Comparison of ENCODE assay signal across 21 cellular contexts in genomic region chr7:118671149-118671548, GRCh38.
DNase-seq lines count a peak whose midpoint lies in the region; ATAC-seq, FAIRE-seq and TF ChIP-seq lines count a peak whose summit lies in the region.
"Had no signal": no experiment of that assay in that cellular context is flagged by ENCODE, and none has a peak within 500 bp of the region (broad histone marks: within the 10 kb centered on the region; RNA-seq: fewer than 3 reads in every experiment).

No MANE protein-coding gene starts in this region.

- H3K4me1 ChIP-seq in A549 (no peaks in the 10 kb centered on the region), IMR-90 (ENCODE audit: control insufficient read depth, insufficient read depth, low read length) (no peaks in the 10 kb centered on the region), K562 (replicated peaks in 1 of 2; ENCODE audit: control insufficient read depth in 2 of 2, insufficient read depth in 2 of 2, low read length in 2 of 2) (no peaks in the 10 kb centered on the region), adrenal gland (replicated peaks in 1 of 2) (no peaks in the 10 kb centered on the region)
- H3K4me1 ChIP-seq: BLaER1 treated with 17β-estradiol and CSF1 and Interleukin-3, amounts not matched to agents 10 nM and 100 nM; Caco-2 had no signal

- H3K36me3 ChIP-seq in IMR-90 (ENCODE audit: control insufficient read depth, insufficient read depth, low read length) (no peaks in the 10 kb centered on the region), K562 (ENCODE audit: control insufficient read depth, insufficient read depth, low read length) (no peaks in the 10 kb centered on the region), adrenal gland (replicated peaks in 1 of 2) (no peaks in the 10 kb centered on the region)
- H3K36me3 ChIP-seq: BLaER1 treated with 17β-estradiol and CSF1 and Interleukin-3, amounts not matched to agents 10 nM and 100 nM had no signal

- intact Hi-C loops in IMR-90 (cut with micrococcal nuclease) (no loop called here), K562 (cut with micrococcal nuclease) (no loop called here), adrenal gland (cut with DNase I) (no loop called here)

- H3K4me1 Mint-ChIP-seq in stimulated activated naive B cell treated with anti-CD40 and anti-IgM and Interleukin-4, amounts not matched to agents 10 μg/mL and 1 μg/mL and 100 μg/mL, for 72 hours, result no peaks in the 10 kb centered on the region
- H3K4me1 Mint-ChIP-seq: B cell had no signal

- H3K18ac ChIP-seq in IMR-90 (ENCODE audit: low read depth, low read length), result no peak overlapping the region

- H3K9me1 ChIP-seq in IMR-90 (ENCODE audit: insufficient read depth, low read length) (no peaks in the 10 kb centered on the region), K562 (ENCODE audit: control insufficient read depth, insufficient read depth, low read length) (no peaks in the 10 kb centered on the region)

- H3K4me3 ChIP-seq in A549, result no peak overlapping the region
- H3K4me3 ChIP-seq in IMR-90 (ENCODE audit: insufficient read depth, low read depth, low read length), result no peak overlapping the region
- no peak overlapping the region for H3K4me3 ChIP-seq in K562
- H3K4me3 ChIP-seq in adrenal gland, result no peak overlapping the region
- H3K4me3 ChIP-seq: BLaER1 treated with 17β-estradiol and CSF1 and Interleukin-3, amounts not matched to agents 10 nM and 100 nM had no signal

- no peaks in the 10 kb centered on the region for H3K79me1 ChIP-seq in IMR-90 (ENCODE audit: low read depth in 1 of 2, low read length in 2 of 2)

- no peak overlapping the region for H3K14ac ChIP-seq in IMR-90 (replicated peaks; ENCODE audit: low read depth, low read length)

- H3K4me2 ChIP-seq in A549 (no peak overlapping the region), IMR-90 (ENCODE audit: low read depth, low read length) (no peak overlapping the region), K562 (ENCODE audit: insufficient read depth, low read length) (no peak overlapping the region)
- H3K4me2 ChIP-seq: BLaER1 treated with 17β-estradiol and CSF1 and Interleukin-3, amounts not matched to agents 10 nM and 100 nM had no signal

- ATAC-seq in A549, result no peak
- ATAC-seq in IMR-90 (ENCODE audit: low read depth), result no peak
- ATAC-seq in K562, result no peak
- ATAC-seq in stimulated activated naive B cell treated with anti-CD40 and anti-IgM and Interleukin-4, amounts not matched to agents 10 μg/mL and 1 μg/mL and 100 μg/mL, for 72 hours (replicated peaks), result no peak
- ATAC-seq: CD8-positive, alpha-beta T cell had no signal

- H3K9ac ChIP-seq in IMR-90 (ENCODE audit: low read depth, low read length) (no peak overlapping the region), K562 (ENCODE audit: insufficient read depth in 1 of 2, low read depth in 2 of 2, low read length in 2 of 2) (no peak overlapping the region)
- H3K9ac ChIP-seq: BLaER1 treated with 17β-estradiol and CSF1 and Interleukin-3, amounts not matched to agents 10 nM and 100 nM had no signal

- H4K5ac ChIP-seq in IMR-90 (ENCODE audit: low read depth, low read length), result no peak overlapping the region

- no peaks in the 10 kb centered on the region for H3K79me2 ChIP-seq in K562 (ENCODE audit: control insufficient read depth, insufficient read depth, low read length)

- in situ Hi-C loops in IMR-90 (cut with MboI; ENCODE audit: low sequenced_read_pairs) (no loop called here), K562 (cut with MboI) (no loop called here)

- no peak for TF ChIP-seq RAD21 in A549 (conservative IDR thresholded peaks at IDR 0.05 in 1 of 2, IDR thresholded peaks at IDR 0.05 in 1 of 2)
- no peak for TF ChIP-seq RAD21 in IMR-90 (IDR thresholded peaks at IDR 0.05; ENCODE audit: low read length)
- TF ChIP-seq RAD21 in K562 (CRISPR knock-in tag; conservative IDR thresholded peaks at IDR 0.05 in 1 of 2, IDR thresholded peaks at IDR 0.05 in 1 of 2), result no peak

- TF ChIP-seq CTCF in A549 (IDR thresholded peaks at IDR 0.05) (no peak), IMR-90 (conservative IDR thresholded peaks at IDR 0.05; ENCODE audit: low read depth, low read length) (no peak), K562 (IDR thresholded peaks at IDR 0.05 in 2 of 3, conservative IDR thresholded peaks at IDR 0.05 in 1 of 3; ENCODE audit: insufficient read depth in 2 of 3, low read depth in 1 of 3, low read length in 3 of 3) (no peak), adrenal gland (IDR thresholded peaks at IDR 0.05) (no peak)

- H4K8ac ChIP-seq in IMR-90 (ENCODE audit: low read depth in 2 of 2, low read length in 2 of 2), result no peak overlapping the region

- WGBS in A549 (ENCODE audit: missing lambda C conversion rate), result 38% methylated on average over 4 of the region's 4 CpGs
- no CpG with 5 or more reads among the region's 4 CpGs for WGBS in IMR-90 (ENCODE audit: extremely low coverage in 2 of 2, insufficient read length in 1 of 2), 2 experiments
- WGBS in K562 (ENCODE audit: insufficient coverage, low coverage, missing lambda C conversion rate), result 2% methylated on average over 4 of the region's 4 CpGs
- 66 to 80% (median 71%) methylated on average over 4 of the region's 4 CpGs for WGBS in adrenal gland, 4 donors

- H2AK5ac ChIP-seq in IMR-90 (ENCODE audit: low read depth, low read length), result no peak overlapping the region

- H2BK20ac ChIP-seq in IMR-90 (ENCODE audit: low read depth, low read length), result no peak overlapping the region

- no peak overlapping the region for H2BK120ac ChIP-seq in IMR-90 (ENCODE audit: low read depth, low read length)

- CTCF ChIA-PET in A549 (lab: Yijun Ruan, JAX), result no interaction called here
- CTCF ChIA-PET in IMR-90 (lab: Yijun Ruan, JAX), result no interaction called here
- CTCF ChIA-PET in K562 (lab: Yijun Ruan, JAX; ENCODE audit: low intra/inter-chr PET ratio), result no interaction called here

- H4K20me1 ChIP-seq in IMR-90 (ENCODE audit: insufficient read depth, low read length), result no peaks in the 10 kb centered on the region
- H4K20me1 ChIP-seq in K562 (replicated peaks; ENCODE audit: control insufficient read depth, insufficient read depth, low read length), result no peaks in the 10 kb centered on the region
- H4K20me1 ChIP-seq: BLaER1 treated with 17β-estradiol and CSF1 and Interleukin-3, amounts not matched to agents 10 nM and 100 nM had no signal

- no peak overlapping the region for H2AK9ac ChIP-seq in IMR-90 (replicated peaks; ENCODE audit: low read depth, low read length, poor library complexity)

- no peak for FAIRE-seq in A549 (lab: Jason Lieb, UNC)
- no peak for FAIRE-seq in K562 (lab: Jason Lieb, UNC)
- FAIRE-seq: D721Med, G401.6, GM12891, GM19239 had no signal

- H3K36me3 Mint-ChIP-seq in stimulated activated naive B cell treated with anti-CD40 and anti-IgM and Interleukin-4, amounts not matched to agents 10 μg/mL and 1 μg/mL and 100 μg/mL, for 72 hours, result no peaks in the 10 kb centered on the region
- H3K36me3 Mint-ChIP-seq: CD8-positive, alpha-beta T cell had no signal

- H3K27me3 ChIP-seq in IMR-90 (ENCODE audit: control insufficient read depth, insufficient read depth, low read length), result no peaks in the 10 kb centered on the region
- no peaks in the 10 kb centered on the region for H3K27me3 ChIP-seq in K562 (ENCODE audit: control insufficient read depth in 2 of 2, insufficient read depth in 2 of 2, low read length in 2 of 2)
- no peaks in the 10 kb centered on the region for H3K27me3 ChIP-seq in adrenal gland
- H3K27me3 ChIP-seq: BLaER1 treated with 17β-estradiol and CSF1 and Interleukin-3, amounts not matched to agents 10 nM and 100 nM had no signal

- no peaks in the 10 kb centered on the region for H3K27me3 Mint-ChIP-seq in stimulated activated naive B cell treated with anti-CD40 and anti-IgM and Interleukin-4, amounts not matched to agents 10 μg/mL and 1 μg/mL and 100 μg/mL, for 72 hours
- H3K27me3 Mint-ChIP-seq: B cell; CD4-positive, alpha-beta T cell had no signal

- no peak overlapping the region for H3K27ac Mint-ChIP-seq in stimulated activated naive B cell treated with anti-CD40 and anti-IgM and Interleukin-4, amounts not matched to agents 10 μg/mL and 1 μg/mL and 100 μg/mL, for 72 hours
- H3K27ac Mint-ChIP-seq: B cell; CD4-positive, alpha-beta T cell; CD8-positive, alpha-beta T cell had no signal

- H2AFZ ChIP-seq in IMR-90 (replicated peaks; ENCODE audit: low read length, poor library complexity), result no peak overlapping the region
- no peak overlapping the region for H2AFZ ChIP-seq in K562 (ENCODE audit: low read depth, low read length)

- H3K9me3 ChIP-seq in A549 (no peaks in the 10 kb centered on the region), IMR-90 (ENCODE audit: control insufficient read depth, insufficient read depth, low read length) (0 out of 2 replicates have a peak, but pooled peaks cover 2% of the 10 kb centered on the region), K562 (replicated peaks; ENCODE audit: control insufficient read depth, insufficient read depth, low read depth, low read length) (no peaks in the 10 kb centered on the region; the same call in 1 of the 2 replicates), adrenal gland (replicated peaks in 1 of 3) (no peaks in the 10 kb centered on the region)
- H3K9me3 ChIP-seq: BLaER1 treated with 17β-estradiol and CSF1 and Interleukin-3, amounts not matched to agents 10 nM and 100 nM; Caco-2 had no signal

- H3K9me3 Mint-ChIP-seq in stimulated activated naive B cell treated with anti-CD40 and anti-IgM and Interleukin-4, amounts not matched to agents 10 μg/mL and 1 μg/mL and 100 μg/mL, for 72 hours, result no peaks in the 10 kb centered on the region
- H3K9me3 Mint-ChIP-seq: CD4-positive, alpha-beta T cell had no signal

- TF ChIP-seq POLR2A in A549 (IDR thresholded peaks at IDR 0.05; ENCODE audit: low read length), result no peak
- TF ChIP-seq POLR2A in IMR-90 (IDR thresholded peaks at IDR 0.05; ENCODE audit: low read depth, low read length), result no peak
- TF ChIP-seq POLR2A in K562 (conservative IDR thresholded peaks at IDR 0.05), result no peak
- TF ChIP-seq POLR2A in adrenal gland (IDR thresholded peaks at IDR 0.05), result no peak

- DNase-seq in A549 (ENCODE audit: low read depth in 1 of 2, low spot score in 1 of 2) (no peak), IMR-90 (no peak), K562 (ENCODE audit: extremely low read depth in 1 of 4, low spot score in 3 of 4) (no peak), adrenal gland (no peak), NCI-H146 treated with DMSO at 0.1 percent for 48 hours (lab: John Stamatoyannopoulos, UW; ENCODE audit: unreplicated experiment) (no peak)
- no peak for DNase-seq in stimulated activated naive B cell treated with anti-CD40 and anti-IgM and Interleukin-4, amounts not matched to agents 10 μg/mL and 1 μg/mL and 100 μg/mL, for 72 hours
- DNase-seq: 8988T; AML-193; Caco-2; Calu3; CD4-positive, alpha-beta T cell; CD8-positive, alpha-beta T cell; DMS79 treated with DMSO at 0.1 percent for 48 hours; GF-D8 had no signal

- no peak overlapping the region for H2BK5ac ChIP-seq in IMR-90 (ENCODE audit: low read depth, low read length, poor library complexity, severe bottlenecking)

- H3K4me3 Mint-ChIP-seq in stimulated activated naive B cell treated with anti-CD40 and anti-IgM and Interleukin-4, amounts not matched to agents 10 μg/mL and 1 μg/mL and 100 μg/mL, for 72 hours, result no peak overlapping the region
- H3K4me3 Mint-ChIP-seq: B cell; CD4-positive, alpha-beta T cell; CD8-positive, alpha-beta T cell had no signal

- H3K23ac ChIP-seq in IMR-90 (ENCODE audit: low read depth, low read length), result no peak overlapping the region

- no TSS peak for BruUV-seq in IMR-90 (replicated peaks; lab: Mats Ljungman, UMichigan)
- BruUV-seq in K562 (replicated peaks; lab: Mats Ljungman, UMichigan), result no TSS peak

- H3K27ac ChIP-seq in A549 (no peak overlapping the region), IMR-90 (ENCODE audit: insufficient read depth, low read length) (no peak overlapping the region), K562 (ENCODE audit: extremely low read depth, low read depth, low read length) (no peak overlapping the region), adrenal gland (no peak overlapping the region)
- H3K27ac ChIP-seq: BLaER1 treated with 17β-estradiol and CSF1 and Interleukin-3, amounts not matched to agents 10 nM and 100 nM; C4-2B had no signal

- no peak overlapping the region for H3K56ac ChIP-seq in IMR-90 (ENCODE audit: extremely low read depth, insufficient read depth, low read length)

- no peak overlapping the region for H4K91ac ChIP-seq in IMR-90 (ENCODE audit: insufficient read depth, low read depth, low read length)

- dilution Hi-C loops in IMR-90 (cut with HindIII; ENCODE audit: low sequenced_read_pairs, unreplicated experiment), result no loop called here

- H2BK15ac ChIP-seq in IMR-90 (ENCODE audit: low read depth, low read length), result no peak overlapping the region

- TF ChIP-seq EP300 in A549 (IDR thresholded peaks at IDR 0.05) (no peak), K562 (IDR thresholded peaks at IDR 0.05; ENCODE audit: low read length) (no peak)

- no peak overlapping the region for H3K4ac ChIP-seq in IMR-90 (ENCODE audit: low read depth, low read length)

- POLR2A ChIA-PET in A549 (lab: Yijun Ruan, JAX), result no interaction called here
- POLR2A ChIA-PET in IMR-90 (lab: Charles Lee; ENCODE audit: unreplicated experiment), result no interaction called here
- POLR2A ChIA-PET in K562 (lab: Yijun Ruan, JAX), result no interaction called here

Comparison
In these comparisons a context has a peak if more than half of its experiments do, and no peak if none do; other contexts are left out.
1. Of the 35 proteins assayed by ChIP-seq in both K562 and A549: peak only in K562: none; only in A549: none; in both: MAFK; in neither: 34.